ENCODE assay signal across 1 cellular context in genomic region chr13:110555601-110556223, GRCh38.
TF ChIP-seq lines count a peak whose summit lies in the region.

No MANE protein-coding gene starts in this region.

TF ChIP-seq in HepG2, 621 proteins besides CTCF, POLR2A, EP300 and RAD21 (continued from another document and continues in another):
- TF ChIP-seq, protein P1, sequence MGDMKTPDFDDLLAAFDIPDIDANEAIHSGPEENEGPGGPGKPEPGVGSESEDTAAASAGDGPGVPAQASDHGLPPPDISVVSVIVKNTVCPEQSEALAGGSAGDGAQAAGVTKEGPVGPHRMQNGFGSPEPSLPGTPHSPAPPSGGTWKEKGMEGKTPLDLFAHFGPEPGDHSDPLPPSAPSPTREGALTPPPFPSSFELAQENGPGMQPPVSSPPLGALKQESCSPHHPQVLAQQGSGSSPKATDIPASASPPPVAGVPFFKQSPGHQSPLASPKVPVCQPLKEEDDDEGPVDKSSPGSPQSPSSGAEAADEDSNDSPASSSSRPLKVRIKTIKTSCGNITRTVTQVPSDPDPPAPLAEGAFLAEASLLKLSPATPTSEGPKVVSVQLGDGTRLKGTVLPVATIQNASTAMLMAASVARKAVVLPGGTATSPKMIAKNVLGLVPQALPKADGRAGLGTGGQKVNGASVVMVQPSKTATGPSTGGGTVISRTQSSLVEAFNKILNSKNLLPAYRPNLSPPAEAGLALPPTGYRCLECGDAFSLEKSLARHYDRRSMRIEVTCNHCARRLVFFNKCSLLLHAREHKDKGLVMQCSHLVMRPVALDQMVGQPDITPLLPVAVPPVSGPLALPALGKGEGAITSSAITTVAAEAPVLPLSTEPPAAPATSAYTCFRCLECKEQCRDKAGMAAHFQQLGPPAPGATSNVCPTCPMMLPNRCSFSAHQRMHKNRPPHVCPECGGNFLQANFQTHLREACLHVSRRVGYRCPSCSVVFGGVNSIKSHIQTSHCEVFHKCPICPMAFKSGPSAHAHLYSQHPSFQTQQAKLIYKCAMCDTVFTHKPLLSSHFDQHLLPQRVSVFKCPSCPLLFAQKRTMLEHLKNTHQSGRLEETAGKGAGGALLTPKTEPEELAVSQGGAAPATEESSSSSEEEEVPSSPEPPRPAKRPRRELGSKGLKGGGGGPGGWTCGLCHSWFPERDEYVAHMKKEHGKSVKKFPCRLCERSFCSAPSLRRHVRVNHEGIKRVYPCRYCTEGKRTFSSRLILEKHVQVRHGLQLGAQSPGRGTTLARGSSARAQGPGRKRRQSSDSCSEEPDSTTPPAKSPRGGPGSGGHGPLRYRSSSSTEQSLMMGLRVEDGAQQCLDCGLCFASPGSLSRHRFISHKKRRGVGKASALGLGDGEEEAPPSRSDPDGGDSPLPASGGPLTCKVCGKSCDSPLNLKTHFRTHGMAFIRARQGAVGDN (CRISPR knock-in tag; IDR thresholded peaks at IDR 0.05) = peak; percentile 59
- TF ChIP-seq SALL1 (CRISPR knock-in tag; IDR thresholded peaks at IDR 0.05) (peak; percentile 69; the same call in 1 of the 2 replicates), ZNF713 (CRISPR knock-in tag; IDR thresholded peaks at IDR 0.05) (no peak), HMG20A (CRISPR knock-in tag; IDR thresholded peaks at IDR 0.05; ENCODE audit: borderline replicate concordance) (peak; percentile 31; the same call in 1 of the 2 replicates), FOXP4 (CRISPR knock-in tag; IDR thresholded peaks at IDR 0.05) (peak; percentile 65; the same call in 1 of the 2 replicates), RXRB (CRISPR knock-in tag; IDR thresholded peaks at IDR 0.05; ENCODE audit: borderline replicate concordance) (peak; percentile 38; the same call in 1 of the 2 replicates), ZNF691 (CRISPR knock-in tag; IDR thresholded peaks at IDR 0.05; ENCODE audit: borderline replicate concordance, low read depth) (peak; percentile 34; the same call in 1 of the 2 replicates), RCOR2 (CRISPR knock-in tag; IDR thresholded peaks at IDR 0.05) (0 out of 2 replicates have a peak, but pooled peaks have one; percentile 38), ZNF275 (CRISPR knock-in tag; IDR thresholded peaks at IDR 0.05; ENCODE audit: borderline replicate concordance) (no peak), TEAD3 (CRISPR knock-in tag; optimal IDR thresholded peaks at IDR 0.05; ENCODE audit: borderline replicate concordance) (peak; percentile 84), SOX13 (IDR thresholded peaks at IDR 0.05) (no peak), SOX13 (CRISPR knock-in tag; conservative IDR thresholded peaks at IDR 0.05 in 1 of 2, IDR thresholded peaks at IDR 0.05 in 1 of 2) (peak in 1 of 2 experiments; percentile 77; a peak in 2 of 4 replicates), TFE3 (CRISPR knock-in tag; IDR thresholded peaks at IDR 0.05) (0 out of 2 replicates have a peak, but pooled peaks have one; percentile 24), PCBP2 (optimal IDR thresholded peaks at IDR 0.05; ENCODE audit: low read depth, low read length, poor library complexity, severe bottlenecking) (no peak), XRCC5 (optimal IDR thresholded peaks at IDR 0.05; ENCODE audit: low read length) (peak; percentile 27), ZNF263 (CRISPR knock-in tag; IDR thresholded peaks at IDR 0.05) (peak; percentile 90), MED1 (CRISPR knock-in tag; IDR thresholded peaks at IDR 0.05) (peak; percentile 51), ZNF121 (CRISPR knock-in tag; IDR thresholded peaks at IDR 0.05) (no peak), SMAD3 (CRISPR knock-in tag; IDR thresholded peaks at IDR 0.05) (0 out of 2 replicates have a peak, but pooled peaks have one; percentile 22), THAP9 (CRISPR knock-in tag; IDR thresholded peaks at IDR 0.05; ENCODE audit: borderline replicate concordance) (peak; percentile 48; the same call in 1 of the 2 replicates), PAXIP1 (CRISPR knock-in tag; conservative IDR thresholded peaks at IDR 0.05) (peak; percentile 56), LCORL (IDR thresholded peaks at IDR 0.05) (no peak), LCORL (CRISPR knock-in tag; IDR thresholded peaks at IDR 0.05) (0 out of 2 replicates have a peak, but pooled peaks have one; percentile 47), HOXA3 (CRISPR knock-in tag; IDR thresholded peaks at IDR 0.05) (peak; percentile 41; the same call in 1 of the 2 replicates), HDAC2 (CRISPR knock-in tag; IDR thresholded peaks at IDR 0.05) (peak; percentile 70; the same call in 1 of the 2 replicates), MEF2D (CRISPR knock-in tag; IDR thresholded peaks at IDR 0.05) (0 out of 2 replicates have a peak, but pooled peaks have one; percentile 19), KDM6A (CRISPR knock-in tag; IDR thresholded peaks at IDR 0.05; ENCODE audit: low read depth) (0 out of 2 replicates have a peak, but pooled peaks have one; percentile 15)
- TF ChIP-seq, protein P2, sequence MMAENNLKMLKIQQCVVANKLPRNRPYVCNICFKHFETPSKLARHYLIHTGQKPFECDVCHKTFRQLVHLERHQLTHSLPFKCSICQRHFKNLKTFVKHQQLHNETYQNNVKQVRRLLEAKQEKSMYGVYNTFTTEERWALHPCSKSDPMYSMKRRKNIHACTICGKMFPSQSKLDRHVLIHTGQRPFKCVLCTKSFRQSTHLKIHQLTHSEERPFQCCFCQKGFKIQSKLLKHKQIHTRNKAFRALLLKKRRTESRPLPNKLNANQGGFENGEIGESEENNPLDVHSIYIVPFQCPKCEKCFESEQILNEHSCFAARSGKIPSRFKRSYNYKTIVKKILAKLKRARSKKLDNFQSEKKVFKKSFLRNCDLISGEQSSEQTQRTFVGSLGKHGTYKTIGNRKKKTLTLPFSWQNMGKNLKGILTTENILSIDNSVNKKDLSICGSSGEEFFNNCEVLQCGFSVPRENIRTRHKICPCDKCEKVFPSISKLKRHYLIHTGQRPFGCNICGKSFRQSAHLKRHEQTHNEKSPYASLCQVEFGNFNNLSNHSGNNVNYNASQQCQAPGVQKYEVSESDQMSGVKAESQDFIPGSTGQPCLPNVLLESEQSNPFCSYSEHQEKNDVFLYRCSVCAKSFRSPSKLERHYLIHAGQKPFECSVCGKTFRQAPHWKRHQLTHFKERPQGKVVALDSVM (CRISPR knock-in tag; IDR thresholded peaks at IDR 0.05) = peak; percentile 94
- TF ChIP-seq, protein P3, sequence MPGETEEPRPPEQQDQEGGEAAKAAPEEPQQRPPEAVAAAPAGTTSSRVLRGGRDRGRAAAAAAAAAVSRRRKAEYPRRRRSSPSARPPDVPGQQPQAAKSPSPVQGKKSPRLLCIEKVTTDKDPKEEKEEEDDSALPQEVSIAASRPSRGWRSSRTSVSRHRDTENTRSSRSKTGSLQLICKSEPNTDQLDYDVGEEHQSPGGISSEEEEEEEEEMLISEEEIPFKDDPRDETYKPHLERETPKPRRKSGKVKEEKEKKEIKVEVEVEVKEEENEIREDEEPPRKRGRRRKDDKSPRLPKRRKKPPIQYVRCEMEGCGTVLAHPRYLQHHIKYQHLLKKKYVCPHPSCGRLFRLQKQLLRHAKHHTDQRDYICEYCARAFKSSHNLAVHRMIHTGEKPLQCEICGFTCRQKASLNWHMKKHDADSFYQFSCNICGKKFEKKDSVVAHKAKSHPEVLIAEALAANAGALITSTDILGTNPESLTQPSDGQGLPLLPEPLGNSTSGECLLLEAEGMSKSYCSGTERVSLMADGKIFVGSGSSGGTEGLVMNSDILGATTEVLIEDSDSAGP (CRISPR knock-in tag; IDR thresholded peaks at IDR 0.05; ENCODE audit: borderline replicate concordance) = peak; percentile 57
